In the genomic region with DNA sequence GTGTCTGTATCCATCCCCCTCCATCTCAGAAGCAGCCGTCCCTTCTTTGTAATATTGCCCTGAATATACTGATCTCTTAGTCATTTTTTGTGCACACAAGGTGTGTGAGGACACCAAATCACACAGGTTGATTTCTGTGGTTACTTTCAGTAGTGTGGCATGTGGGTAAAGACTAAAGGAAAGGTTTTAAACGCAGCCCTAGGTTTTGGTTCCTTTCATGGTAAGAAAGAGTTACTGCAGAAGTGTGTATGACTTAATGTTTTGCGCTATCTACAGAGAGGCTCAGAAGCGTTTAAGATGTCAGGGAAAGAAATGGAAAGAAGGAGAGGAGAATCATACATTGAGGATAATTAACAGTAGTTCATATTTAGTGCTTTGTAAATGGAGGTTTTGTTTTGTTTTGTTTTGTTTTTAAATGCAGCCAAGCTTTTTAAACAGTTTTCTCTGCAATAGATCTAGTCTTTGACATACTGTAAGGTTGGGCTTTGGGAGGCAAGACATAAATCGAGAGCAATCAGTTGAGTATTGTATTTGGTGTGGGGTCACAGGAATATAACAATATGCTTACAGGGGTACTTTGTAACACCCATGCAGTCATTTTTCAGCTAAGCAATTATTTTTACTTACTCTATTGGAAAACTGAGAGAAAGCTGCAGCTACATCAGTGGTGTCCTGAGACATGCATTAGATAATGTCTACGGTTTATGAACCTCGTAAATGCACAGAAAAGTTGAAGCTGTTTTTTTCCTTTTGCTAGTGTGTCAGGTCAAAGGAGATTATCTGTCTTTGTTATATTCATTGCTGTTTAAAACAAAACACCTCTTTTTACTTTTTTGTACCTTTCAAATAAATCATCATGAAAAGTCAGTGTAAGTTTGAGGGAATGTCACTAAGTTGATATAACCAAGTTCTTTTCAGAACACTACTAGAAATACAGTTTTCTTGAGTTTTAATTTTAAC, we compare ENCODE assay signal across 9 cellular contexts. TPM values are rescaled to one million over a fixed set of nuclear protein-coding genes. Genes with fewer than 3 reads are reported as not detected.
A peak's percentile ranks its signal among the peaks of the same experiment; 100 is the strongest.
DNase-seq lines count a peak whose midpoint lies in the region; ATAC-seq and TF ChIP-seq lines count a peak whose summit lies in the region.
"Had no signal": no experiment of that assay in that cellular context is flagged by ENCODE, and none has a peak within 500 bp of the region (broad histone marks: within the 10 kb centered on the region; RNA-seq: fewer than 3 reads in every experiment).

No MANE protein-coding gene starts in this region.

- TF ChIP-seq EP300 in ovary (IDR thresholded peaks at IDR 0.05) = no peak

- no peak for ATAC-seq in GM19467 (IDR thresholded peaks at IDR 0.05; ENCODE audit: unreplicated experiment)

- H3K4me1 ChIP-seq in ovary (ENCODE audit: insufficient read depth) (peaks cover 2% of the 10 kb centered on the region), testis (peaks cover 6% of the 10 kb centered on the region)

- H3K4me3 Mint-ChIP-seq in IgD-negative memory B cell = peak overlapping the region; percentile 76 to 97 (median 95)

- intact Hi-C loops in ovary (cut with DNase I) = no loop called here
- intact Hi-C loops in testis (cut with DNase I; ENCODE audit: low total_unique reads) = no loop called here

- peaks cover 12 to 22% (median 17%) of the 10 kb centered on the region in 3 donors for H3K4me1 Mint-ChIP-seq in IgD-negative memory B cell

- no peaks in the 10 kb centered on the region for H3K9me3 Mint-ChIP-seq in IgD-negative memory B cell

- H3K36me3 Mint-ChIP-seq in IgD-negative memory B cell = peaks cover 3% of the 10 kb centered on the region

- TF ChIP-seq POLR2A in ovary (IDR thresholded peaks at IDR 0.05) (no peak), testis (IDR thresholded peaks at IDR 0.05) (no peak)

- H3K36me3 ChIP-seq in ovary = no peaks in the 10 kb centered on the region
- no peaks in the 10 kb centered on the region for H3K36me3 ChIP-seq in testis (ENCODE audit: low read depth, missing control alignments)

- H3K27ac ChIP-seq in cingulate gyrus (ENCODE audit: low read depth, low read length) (peak overlapping the region; percentile 8), ovary (no peak overlapping the region), testis (peak overlapping the region in 1 of 2 donors; percentile 96)
- H3K27ac ChIP-seq: HL-60 had no signal

- H3K4me3 ChIP-seq in ovary = peak overlapping the region; percentile 100
- peak overlapping the region in 1 of 2 donors; percentile 97 for H3K4me3 ChIP-seq in testis

- no peaks in the 10 kb centered on the region for H3K27me3 ChIP-seq in ovary
- H3K27me3 ChIP-seq in testis = no peaks in the 10 kb centered on the region

- H3K27me3 Mint-ChIP-seq in IgD-negative memory B cell = peaks cover 11% of the 10 kb centered on the region

- WGBS in ovary, 3 donors = 52 to 65% (median 62%) methylated on average over 7 of the region's 7 CpGs
- WGBS in testis, 2 donors = 44 to 47% methylated on average over 7 of the region's 7 CpGs

- no peaks in the 10 kb centered on the region for H3K9me3 ChIP-seq in ovary
- H3K9me3 ChIP-seq in testis = no peaks in the 10 kb centered on the region

- peak overlapping the region; percentile 2 to 84 (median 48) for H3K27ac Mint-ChIP-seq in IgD-negative memory B cell

- in situ Hi-C loops in G401 (cut with HindIII; ENCODE audit: low sequenced_read_pairs) = no loop called here

- DNase-seq in G401 (ENCODE audit: low spot score) = peak; percentile 61
- DNase-seq in ovary = no peak
- no peak for DNase-seq in NCI-H2029 treated with DMSO at 0.1 percent for 48 hours (lab: John Stamatoyannopoulos, UW)
- no peak for DNase-seq in testis
- no peak for DNase-seq in MV-4-11 (lab: John Stamatoyannopoulos, UW)

- no peak for TF ChIP-seq CTCF in ovary (IDR thresholded peaks at IDR 0.05)
- TF ChIP-seq CTCF in testis (IDR thresholded peaks at IDR 0.05) = no peak

RNA-seq across cellular contexts. Expression of a gene that starts 1.9 kb away (rescaled TPM):
- 3.6 and 5.1 TPM in 2 replicates for total RNA-seq in G401 (2014; rRNA removed; shearing (Covaris generic))
- polyA plus RNA-seq in IgD-negative memory B cell (0.61 TPM), ovary (1 to 10 TPM; 5.8 to 6.7 TPM), testis (ENCODE audit: insufficient read depth, low read depth, low replicate concordance) (8.6 TPM)
- total RNA-seq in ovary (10 to 100 TPM in 6 of 7 donors, 1 to 10 TPM in 1; 9.5 to 18.9 (median 16.4) TPM), testis (10 to 100 TPM; 18.3 to 22.2 TPM)
